In genomic region chr22:29328055-29328454, GRCh38 we compare ENCODE assay signal across 1 cellular context.
TF ChIP-seq lines count a peak whose summit lies in the region.

No MANE protein-coding gene starts in this region.

TF ChIP-seq in K562, 482 proteins besides CTCF, POLR2A, EP300 and RAD21:
- no peak for TF ChIP-seq CSDE1 (IDR thresholded peaks at IDR 0.05)
- no peak for TF ChIP-seq SNIP1 (IDR thresholded peaks at IDR 0.05; ENCODE audit: low read depth)
- no peak for TF ChIP-seq CTCFL (IDR thresholded peaks at IDR 0.05; ENCODE audit: borderline replicate concordance, insufficient read depth, low read depth, low read length, poor library complexity, severe bottlenecking)
- TF ChIP-seq CREB3 (tag; conservative IDR thresholded peaks at IDR 0.05; ENCODE audit: low read depth) = no peak
- TF ChIP-seq TAF1 (IDR thresholded peaks at IDR 0.05; ENCODE audit: control insufficient read depth, extremely low read depth, insufficient read depth, low read length, severe bottlenecking) = no peak
- no peak for TF ChIP-seq ZNF696 (CRISPR knock-in tag; conservative IDR thresholded peaks at IDR 0.05)
- TF ChIP-seq RBM34 (IDR thresholded peaks at IDR 0.05; ENCODE audit: borderline replicate concordance, insufficient read depth, low read length) = no peak
- TF ChIP-seq E2F5 (CRISPR knock-in tag; IDR thresholded peaks at IDR 0.05) = no peak
- TF ChIP-seq FOXK2 (conservative IDR thresholded peaks at IDR 0.05 in 1 of 2, IDR thresholded peaks at IDR 0.05 in 1 of 2; ENCODE audit: low read depth in 2 of 2) = no peak
- no peak for TF ChIP-seq ATF4 (CRISPR knock-in tag; IDR thresholded peaks at IDR 0.05)
- no peak for TF ChIP-seq MCM2 (IDR thresholded peaks at IDR 0.05; ENCODE audit: low read depth)
- no peak for TF ChIP-seq MIER1 (IDR thresholded peaks at IDR 0.05; ENCODE audit: low read depth)
- TF ChIP-seq ZZZ3 (IDR thresholded peaks at IDR 0.05) = no peak
- no peak for TF ChIP-seq ZNF280B (CRISPR knock-in tag; IDR thresholded peaks at IDR 0.05)
- TF ChIP-seq TEAD4 (IDR thresholded peaks at IDR 0.05; ENCODE audit: low read length) = no peak
- no peak for TF ChIP-seq TEAD4 (CRISPR knock-in tag; IDR thresholded peaks at IDR 0.05; ENCODE audit: borderline replicate concordance)
- no peak for TF ChIP-seq CCNT2 (IDR thresholded peaks at IDR 0.05; ENCODE audit: borderline replicate concordance, extremely low read depth, insufficient read length, low read depth, low read length)
- no peak for TF ChIP-seq MYBL2 (IDR thresholded peaks at IDR 0.05; ENCODE audit: low read depth)
- TF ChIP-seq MYBL2 (CRISPR knock-in tag; IDR thresholded peaks at IDR 0.05; ENCODE audit: borderline replicate concordance) = no peak
- no peak for TF ChIP-seq MAX (CRISPR knock-in tag; IDR thresholded peaks at IDR 0.05)
- TF ChIP-seq MEF2A (IDR thresholded peaks at IDR 0.05; ENCODE audit: control insufficient read depth, low read depth, low read length) = no peak
